ENCODE assay signal across 8 cellular contexts in genomic region chr11:61817471-61818202, GRCh38. TPM values are rescaled to one million over a fixed set of nuclear protein-coding genes. Genes with fewer than 3 reads are reported as not detected.
DNase-seq lines count a peak whose midpoint lies in the region; ATAC-seq and TF ChIP-seq lines count a peak whose summit lies in the region.

No MANE protein-coding gene starts in this region.

- CTCF ChIA-PET in SK-N-SH (lab: Yijun Ruan, JAX) = interaction anchor here (0.8 to 10.5 kb wide), 9 partner anchors 10 to 290 kb away, joined by 3 to 149 read pairs (median 5); partner anchors contain the start of genes FADS2, FEN1 and TMEM258
- CTCF ChIA-PET in activated CD4-positive, alpha-beta memory T cell treated with anti-CD3 and anti-CD28 coated beads, Interleukin-2, amount 10 ng/mL, durations not matched to agents 7 days and 5 days (lab: Charles Lee) = interaction anchor here (0.8 to 6.5 kb wide), 8 partner anchors 11 to 79 kb away, joined by 3 to 81 read pairs (median 3); partner anchors contain the start of gene FADS2

- H3K27ac ChIP-seq in SK-N-SH (ENCODE audit: low read depth in 2 of 2, low read length in 1 of 2) = peak overlapping the region; percentile 68 to 98
- peak overlapping the region; percentile 89 for H3K27ac ChIP-seq in suprapubic skin

- no peaks in the 10 kb centered on the region for H3K27me3 ChIP-seq in SK-N-SH (ENCODE audit: insufficient read depth)
- peaks cover 21% of the 10 kb centered on the region for H3K27me3 ChIP-seq in suprapubic skin

- no peaks in the 10 kb centered on the region for H3K9me3 ChIP-seq in SK-N-SH
- H3K9me3 ChIP-seq in suprapubic skin = no peaks in the 10 kb centered on the region

- POLR2A ChIA-PET in SK-N-SH (lab: Yijun Ruan, JAX) = interaction anchor here (0.6 to 4.9 kb wide), 6 partner anchors 10 to 74 kb away, joined by 3 to 84 read pairs (median 20); partner anchors contain the start of genes FADS2, FEN1 and TMEM258
- POLR2A ChIA-PET in activated CD4-positive, alpha-beta memory T cell treated with anti-CD3 and anti-CD28 coated beads, Interleukin-2, amount 10 ng/mL, durations not matched to agents 7 days and 5 days (lab: Charles Lee) = interaction anchor here (0.8 to 7.1 kb wide), 8 partner anchors 10 to 25 kb away, joined by 3 to 81 read pairs (median 24); partner anchors contain the start of genes FADS2, FEN1 and TMEM258

- H3K9ac ChIP-seq in SK-N-SH = peak overlapping the region; percentile 81

- TF ChIP-seq CTCF in SK-N-SH (IDR thresholded peaks at IDR 0.05) = no peak
- no peak for TF ChIP-seq CTCF in suprapubic skin (IDR thresholded peaks at IDR 0.05)
- no peak for TF ChIP-seq CTCF in GM20000 (IDR thresholded peaks at IDR 0.05; ENCODE audit: extremely low read depth, missing control alignments)

- H3K4me3 ChIP-seq in SK-N-SH (ENCODE audit: low read depth in 2 of 2, low read length in 1 of 2) (peak overlapping the region; percentile 83 to 87), iPS-11a (ENCODE audit: low read depth, low read length) (peak overlapping the region; percentile 91), suprapubic skin (peak overlapping the region; percentile 64)

- peak overlapping the region; percentile 91; the same call in 1 of the 2 replicates for H2AFZ ChIP-seq in SK-N-SH (ENCODE audit: low read depth)

- H3K27me3 Mint-ChIP-seq in activated CD4-positive, alpha-beta memory T cell treated with anti-CD3 and anti-CD28 coated beads, Interleukin-2, amount 10 ng/mL, durations not matched to agents 7 days and 5 days = peaks cover 11% of the 10 kb centered on the region

- WGBS in SK-N-SH (ENCODE audit: low lambda C conversion rate) = 68% methylated on average over 6 of the region's 6 CpGs
- 66% methylated on average over 6 of the region's 6 CpGs for WGBS in suprapubic skin

- peaks cover 16% of the 10 kb centered on the region; the same call in 1 of the 2 replicates for H3K79me2 ChIP-seq in SK-N-SH (ENCODE audit: insufficient read depth)

- peaks cover 28% of the 10 kb centered on the region for H3K36me3 Mint-ChIP-seq in activated CD4-positive, alpha-beta memory T cell treated with anti-CD3 and anti-CD28 coated beads, Interleukin-2, amount 10 ng/mL, durations not matched to agents 7 days and 5 days (ENCODE audit: low read depth)

- H3K9me3 Mint-ChIP-seq in activated CD4-positive, alpha-beta memory T cell treated with anti-CD3 and anti-CD28 coated beads, Interleukin-2, amount 10 ng/mL, durations not matched to agents 7 days and 5 days = no peaks in the 10 kb centered on the region

- no peak for ATAC-seq in SK-N-SH treated with all-trans-retinoic acid at 6 μM for 48 hours

- TF ChIP-seq EP300 in SK-N-SH (IDR thresholded peaks at IDR 0.05; ENCODE audit: borderline replicate concordance in 1 of 2, low read depth in 1 of 2, low read length in 1 of 2) = no peak
- no peak for TF ChIP-seq EP300 in suprapubic skin (IDR thresholded peaks at IDR 0.05)

- peaks cover 30% of the 10 kb centered on the region for H3F3A ChIP-seq in SK-N-SH (replicated peaks; ENCODE audit: insufficient read depth)

- peaks cover 17 to 19% of the 10 kb centered on the region in 2 experiments; a peak in 3 of 4 replicates for H3K4me1 ChIP-seq in SK-N-SH (ENCODE audit: control insufficient read depth in 1 of 2, insufficient read depth in 2 of 2, low read depth in 1 of 2, low read length in 1 of 2)
- peaks cover 41% of the 10 kb centered on the region for H3K4me1 ChIP-seq in suprapubic skin

- no peaks in the 10 kb centered on the region for H3K9me2 ChIP-seq in SK-N-SH

- TF ChIP-seq RAD21 in SK-N-SH (IDR thresholded peaks at IDR 0.05; ENCODE audit: low read length) = no peak

- H3K4me2 ChIP-seq in SK-N-SH = peak overlapping the region; percentile 98

- no peak for TF ChIP-seq POLR2A in suprapubic skin (IDR thresholded peaks at IDR 0.05)

- peaks cover 11% of the 10 kb centered on the region for H3K4me1 Mint-ChIP-seq in activated CD4-positive, alpha-beta memory T cell treated with anti-CD3 and anti-CD28 coated beads, Interleukin-2, amount 10 ng/mL, durations not matched to agents 7 days and 5 days

- peak overlapping the region; percentile 2 for H3K27ac Mint-ChIP-seq in activated CD4-positive, alpha-beta memory T cell treated with anti-CD3 and anti-CD28 coated beads, Interleukin-2, amount 10 ng/mL, durations not matched to agents 7 days and 5 days

- no peaks in the 10 kb centered on the region for H4K20me1 ChIP-seq in SK-N-SH (ENCODE audit: insufficient read depth)

- DNase-seq in SK-N-SH = no peak
- no peak for DNase-seq in activated CD4-positive, alpha-beta memory T cell treated with anti-CD3 and anti-CD28 coated beads, Interleukin-2, amount 10 ng/mL, durations not matched to agents 7 days and 5 days
- no peak for DNase-seq in suprapubic skin (ENCODE audit: low spot score in 2 of 2)
- no peak for DNase-seq in cerebellar nuclear complex (lab: John Stamatoyannopoulos, UW)
- no peak for DNase-seq in GM20000 (ENCODE audit: low spot score)
- DNase-seq in hepatic stellate cell (ENCODE audit: low spot score) = no peak

- peaks cover 0 to 5% of the 10 kb centered on the region in 2 experiments for H3K36me3 ChIP-seq in SK-N-SH (replicated peaks in 1 of 2; ENCODE audit: control insufficient read depth in 1 of 2, insufficient read depth in 2 of 2, low read length in 1 of 2)
- no peaks in the 10 kb centered on the region for H3K36me3 ChIP-seq in suprapubic skin

- H3K4me3 Mint-ChIP-seq in activated CD4-positive, alpha-beta memory T cell treated with anti-CD3 and anti-CD28 coated beads, Interleukin-2, amount 10 ng/mL, durations not matched to agents 7 days and 5 days = peak overlapping the region; percentile 97

TF ChIP-seq in SK-N-SH, 30 proteins besides CTCF, POLR2A, EP300 and RAD21:
- TF ChIP-seq ZBTB33 (IDR thresholded peaks at IDR 0.05; ENCODE audit: borderline replicate concordance, low read depth) = no peak

TF ChIP-seq in SK-N-SH treated with all-trans-retinoic acid at 6 μM for 48 hours, 23 proteins besides CTCF, POLR2A, EP300 and RAD21:
- TF ChIP-seq ARNTL (CRISPR knock-in tag; IDR thresholded peaks at IDR 0.05; ENCODE audit: borderline replicate concordance, low read depth) (no peak), ZNF565 (CRISPR knock-in tag; conservative IDR thresholded peaks at IDR 0.05; ENCODE audit: low read depth) (no peak), BACH2 (CRISPR knock-in tag; IDR thresholded peaks at IDR 0.05; ENCODE audit: borderline replicate concordance) (no peak), POU6F1 (CRISPR knock-in tag; IDR thresholded peaks at IDR 0.05; ENCODE audit: borderline replicate concordance, low read depth) (no peak), PPARA (CRISPR knock-in tag; IDR thresholded peaks at IDR 0.05; ENCODE audit: borderline replicate concordance) (no peak), ZC3H10 (CRISPR knock-in tag; IDR thresholded peaks at IDR 0.05) (no peak), OSR1 (CRISPR knock-in tag; IDR thresholded peaks at IDR 0.05) (no peak), SNAI2 (CRISPR knock-in tag; IDR thresholded peaks at IDR 0.05) (no peak), ZNF8 (CRISPR knock-in tag; IDR thresholded peaks at IDR 0.05) (no peak)

RNA-seq across cellular contexts. Expression of gene FADS1, which starts 0.8 kb away (rescaled TPM):
- polyA plus RNA-seq in SK-N-SH (2012; rRNA removed) = 20.6 and 26.4 TPM in 2 replicates
- 13.8 and 18.5 TPM in 2 replicates for polyA plus RNA-seq in SK-N-SH (2012; cell fraction: cytosol; rRNA removed)
- polyA plus RNA-seq in SK-N-SH (2012; cell fraction: nucleus; rRNA removed) = 17.8 and 27.8 TPM in 2 replicates
- 10 to 100 TPM; 63.6 to 68.2 TPM for total RNA-seq in activated CD4-positive, alpha-beta memory T cell treated with anti-CD3 and anti-CD28 coated beads, Interleukin-2, amount 10 ng/mL, durations not matched to agents 7 days and 5 days
- total RNA-seq in suprapubic skin = 10 to 100 TPM; 16.4 to 69.6 (median 46.6) TPM

RNA-seq across cellular contexts. Expression of gene FADS2, which starts 10.5 kb away (rescaled TPM):
- 67.8 and 77.1 TPM in 2 replicates for polyA plus RNA-seq in SK-N-SH (2012; rRNA removed)
- polyA plus RNA-seq in SK-N-SH (2012; cell fraction: cytosol; rRNA removed) = 35.0 and 46.7 TPM in 2 replicates
- 81.1 and 91.8 TPM in 2 replicates for polyA plus RNA-seq in SK-N-SH (2012; cell fraction: nucleus; rRNA removed)
- total RNA-seq in activated CD4-positive, alpha-beta memory T cell treated with anti-CD3 and anti-CD28 coated beads, Interleukin-2, amount 10 ng/mL, durations not matched to agents 7 days and 5 days = 100 to 1,000 TPM; 251 to 253 TPM
- total RNA-seq in suprapubic skin = 100 to 1,000 TPM; 130 to 455 (median 327) TPM

RNA-seq across cellular contexts. Expression of gene FEN1, which starts 24.9 kb away (rescaled TPM):
- polyA plus RNA-seq in SK-N-SH (2012; rRNA removed) = 35.9 and 39.5 TPM in 2 replicates
- polyA plus RNA-seq in SK-N-SH (2012; cell fraction: cytosol; rRNA removed) = 33.0 and 38.9 TPM in 2 replicates
- polyA plus RNA-seq in SK-N-SH (2012; cell fraction: nucleus; rRNA removed) = 16.8 and 18.5 TPM in 2 replicates
- total RNA-seq in activated CD4-positive, alpha-beta memory T cell treated with anti-CD3 and anti-CD28 coated beads, Interleukin-2, amount 10 ng/mL, durations not matched to agents 7 days and 5 days = 100 to 1,000 TPM; 104 to 105 TPM
- total RNA-seq in suprapubic skin = 10 to 100 TPM in 2 of 4 donors, 1 to 10 TPM in 2; 6.9 to 14.0 (median 9.2) TPM

RNA-seq across cellular contexts. Expression of gene TMEM258, which starts 25.2 kb away (rescaled TPM):
- polyA plus RNA-seq in SK-N-SH (2012; rRNA removed) = 454 and 617 TPM in 2 replicates
- 466 and 537 TPM in 2 replicates for polyA plus RNA-seq in SK-N-SH (2012; cell fraction: cytosol; rRNA removed)
- 90.9 and 135 TPM in 2 replicates for polyA plus RNA-seq in SK-N-SH (2012; cell fraction: nucleus; rRNA removed)
- 100 to 1,000 TPM; 192 to 196 TPM for total RNA-seq in activated CD4-positive, alpha-beta memory T cell treated with anti-CD3 and anti-CD28 coated beads, Interleukin-2, amount 10 ng/mL, durations not matched to agents 7 days and 5 days
- 10 to 100 TPM; 29.7 to 44.8 (median 35.9) TPM for total RNA-seq in suprapubic skin

Comparison
In these comparisons a context has a peak if more than half of its experiments do, and no peak if none do; other contexts are left out.
1. RNA of gene FEN1, which starts 24.9 kb away (total RNA-seq): 104 to 105 TPM in activated CD4-positive, alpha-beta memory T cell treated with anti-CD3 and anti-CD28 coated beads, Interleukin-2, amount 10 ng/mL, durations not matched to agents 7 days and 5 days; 6.9 to 14.0 TPM in suprapubic skin; every median in the first group is over 4 times any median in the second.
2. Peak in every context shown above with its lines, with median percentiles within 50 percentile points of each other: H3K4me3 ChIP-seq.